ENCODE assay signal across 9 cellular contexts in the genomic region with DNA sequence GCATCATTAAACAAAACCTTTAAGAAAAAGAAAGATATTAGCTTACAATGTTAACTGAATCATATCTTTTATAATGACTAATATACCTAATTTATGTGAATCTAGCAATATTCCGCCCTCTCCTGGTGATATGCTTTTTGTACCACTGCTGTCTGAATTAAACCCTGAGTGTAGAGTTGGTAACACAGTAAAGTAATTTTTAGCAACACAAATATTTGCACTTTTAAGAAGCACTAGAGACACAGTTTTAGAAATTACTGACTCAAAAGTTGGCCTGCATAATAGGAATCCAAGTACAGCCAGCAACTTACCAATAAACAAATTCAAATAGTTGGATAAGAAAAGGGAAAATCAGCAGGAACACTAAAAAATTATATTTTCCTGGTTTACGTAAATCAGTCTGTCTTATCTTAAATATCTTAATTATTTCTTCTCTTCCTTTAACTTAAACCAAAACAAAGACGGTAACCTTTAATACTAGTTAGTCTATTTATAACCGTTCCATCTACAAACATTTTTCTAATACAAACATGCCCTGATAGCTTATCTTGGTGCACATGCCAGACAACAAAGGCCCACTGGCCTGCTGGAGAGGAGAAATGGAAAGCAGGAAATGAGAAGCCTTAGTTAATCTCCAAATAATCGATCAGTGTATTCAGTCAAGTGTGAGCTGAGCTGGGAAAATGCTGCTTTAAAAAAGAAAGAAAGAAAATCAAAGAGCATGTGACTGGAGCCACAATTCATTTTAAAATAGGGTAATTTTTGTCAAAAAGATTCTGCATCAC.
DNase-seq lines count a peak whose midpoint lies in the region; ATAC-seq, FAIRE-seq and TF ChIP-seq lines count a peak whose summit lies in the region.
"Had no signal": no experiment of that assay in that cellular context is flagged by ENCODE, and none has a peak within 500 bp of the region (broad histone marks: within the 10 kb centered on the region; RNA-seq: fewer than 3 reads in every experiment).

No MANE protein-coding gene starts in this region.

- H3K27me3 ChIP-seq in neural cell (ENCODE audit: insufficient read depth, low read depth, low read length), result no peaks in the 10 kb centered on the region

- peak; percentile 43 for FAIRE-seq in endometrium (lab: Jason Lieb, UNC)

- TF ChIP-seq CTCF in C4-2B (conservative IDR thresholded peaks at IDR 0.05), result peak; percentile 86
- TF ChIP-seq CTCF in neural cell (IDR thresholded peaks at IDR 0.05; ENCODE audit: poor library complexity, severe bottlenecking), result peak; percentile 47
- TF ChIP-seq CTCF in GM13976 (IDR thresholded peaks at IDR 0.05; ENCODE audit: borderline replicate concordance, control extremely low read depth, extremely low read depth, insufficient read depth, missing control alignments), result no peak

- no peak overlapping the region for H3K4me3 ChIP-seq in neural cell (ENCODE audit: low read length)

- peaks cover 73% of the 10 kb centered on the region for H3K79me2 ChIP-seq in neural cell (replicated peaks; ENCODE audit: insufficient read depth, low read length)

- H3K9me2 ChIP-seq in neural cell (ENCODE audit: insufficient read depth, low read length), result no peaks in the 10 kb centered on the region

- H3K27ac ChIP-seq in C4-2B (no peak overlapping the region), neural cell (ENCODE audit: low read length) (no peak overlapping the region)

- H3K9ac ChIP-seq in neural cell (ENCODE audit: low read length), result no peak overlapping the region

- H3K36me3 ChIP-seq in neural cell (ENCODE audit: insufficient read depth, low read length), result no peaks in the 10 kb centered on the region

- no peaks in the 10 kb centered on the region for H4K20me1 ChIP-seq in neural cell (ENCODE audit: insufficient read depth)

- no peaks in the 10 kb centered on the region for H3K9me3 ChIP-seq in neural cell (ENCODE audit: low read length)

- no peaks in the 10 kb centered on the region for H3F3A ChIP-seq in neural cell (ENCODE audit: insufficient read depth, low read length, poor library complexity, severe bottlenecking)

- TF ChIP-seq EP300 in neural cell (conservative IDR thresholded peaks at IDR 0.05; ENCODE audit: poor library complexity, severe bottlenecking), result no peak

- H3K4me2 ChIP-seq in neural cell (ENCODE audit: low read length), result no peak overlapping the region

- ATAC-seq in HG03135 (IDR thresholded peaks at IDR 0.05; ENCODE audit: unreplicated experiment), result no peak

- TF ChIP-seq RAD21 in neural cell (conservative IDR thresholded peaks at IDR 0.05), result no peak

- in situ Hi-C loops in GM13976 (cut with MboI; ENCODE audit: low sequenced_read_pairs, unreplicated experiment), result no loop called here

- H2AFZ ChIP-seq in neural cell (ENCODE audit: low read depth, low read length), result no peak overlapping the region

- peak; percentile 81 for DNase-seq in NCI-H146 treated with DMSO at 0.1 percent for 48 hours (lab: John Stamatoyannopoulos, UW; ENCODE audit: unreplicated experiment)
- no peak for DNase-seq in retina
- no peak for DNase-seq in GM13976 (ENCODE audit: low spot score)
- no peak for DNase-seq in activated CD4-positive, alpha-beta T cell treated with anti-CD3 and anti-CD28 coated beads, Interleukin-2, amount 50 U/mL, for 1 hour
- DNase-seq: stimulated activated naive CD4-positive, alpha-beta T cell had no signal

TF ChIP-seq in neural cell, 6 proteins besides CTCF, POLR2A, EP300 and RAD21:
- no peak for TF ChIP-seq EZH2 (IDR thresholded peaks at IDR 0.05; ENCODE audit: borderline replicate concordance, insufficient read depth, low read length, poor library complexity, severe bottlenecking)
- TF ChIP-seq MXI1 (conservative IDR thresholded peaks at IDR 0.05; ENCODE audit: poor library complexity, severe bottlenecking), result no peak
- TF ChIP-seq, protein P1, sequence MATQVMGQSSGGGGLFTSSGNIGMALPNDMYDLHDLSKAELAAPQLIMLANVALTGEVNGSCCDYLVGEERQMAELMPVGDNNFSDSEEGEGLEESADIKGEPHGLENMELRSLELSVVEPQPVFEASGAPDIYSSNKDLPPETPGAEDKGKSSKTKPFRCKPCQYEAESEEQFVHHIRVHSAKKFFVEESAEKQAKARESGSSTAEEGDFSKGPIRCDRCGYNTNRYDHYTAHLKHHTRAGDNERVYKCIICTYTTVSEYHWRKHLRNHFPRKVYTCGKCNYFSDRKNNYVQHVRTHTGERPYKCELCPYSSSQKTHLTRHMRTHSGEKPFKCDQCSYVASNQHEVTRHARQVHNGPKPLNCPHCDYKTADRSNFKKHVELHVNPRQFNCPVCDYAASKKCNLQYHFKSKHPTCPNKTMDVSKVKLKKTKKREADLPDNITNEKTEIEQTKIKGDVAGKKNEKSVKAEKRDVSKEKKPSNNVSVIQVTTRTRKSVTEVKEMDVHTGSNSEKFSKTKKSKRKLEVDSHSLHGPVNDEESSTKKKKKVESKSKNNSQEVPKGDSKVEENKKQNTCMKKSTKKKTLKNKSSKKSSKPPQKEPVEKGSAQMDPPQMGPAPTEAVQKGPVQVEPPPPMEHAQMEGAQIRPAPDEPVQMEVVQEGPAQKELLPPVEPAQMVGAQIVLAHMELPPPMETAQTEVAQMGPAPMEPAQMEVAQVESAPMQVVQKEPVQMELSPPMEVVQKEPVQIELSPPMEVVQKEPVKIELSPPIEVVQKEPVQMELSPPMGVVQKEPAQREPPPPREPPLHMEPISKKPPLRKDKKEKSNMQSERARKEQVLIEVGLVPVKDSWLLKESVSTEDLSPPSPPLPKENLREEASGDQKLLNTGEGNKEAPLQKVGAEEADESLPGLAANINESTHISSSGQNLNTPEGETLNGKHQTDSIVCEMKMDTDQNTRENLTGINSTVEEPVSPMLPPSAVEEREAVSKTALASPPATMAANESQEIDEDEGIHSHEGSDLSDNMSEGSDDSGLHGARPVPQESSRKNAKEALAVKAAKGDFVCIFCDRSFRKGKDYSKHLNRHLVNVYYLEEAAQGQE (IDR thresholded peaks at IDR 0.05; ENCODE audit: borderline replicate concordance), result no peak
- no peak for TF ChIP-seq TAF1 (IDR thresholded peaks at IDR 0.05; ENCODE audit: low read depth)
- no peak for TF ChIP-seq SMC3 (conservative IDR thresholded peaks at IDR 0.05; ENCODE audit: poor library complexity)
- TF ChIP-seq POLR2AphosphoS5 (IDR thresholded peaks at IDR 0.05), result no peak
